2 cellular contexts compared by ENCODE assay signal in genomic region chr12:15823360-15824128, GRCh38.
TF ChIP-seq lines count a peak whose summit lies in the region.

No MANE protein-coding gene starts in this region.

TF ChIP-seq in WTC11, 78 proteins besides CTCF, POLR2A, EP300 and RAD21 (continued from another document):
- no peak for TF ChIP-seq ZNF532 (CRISPR knock-in tag; IDR thresholded peaks at IDR 0.05; ENCODE audit: borderline replicate concordance)
- TF ChIP-seq TCF7 (CRISPR knock-in tag; IDR thresholded peaks at IDR 0.05; ENCODE audit: low read depth), result no peak

TF ChIP-seq in liver, 16 proteins besides CTCF, POLR2A, EP300 and RAD21 (continued from another document):
- peak; percentile 68 for TF ChIP-seq ZBTB33 (IDR thresholded peaks at IDR 0.05)
- TF ChIP-seq MAX (IDR thresholded peaks at IDR 0.05), result no peak
- peak in 1 of 2 donors; percentile 48 for TF ChIP-seq JUND (IDR thresholded peaks at IDR 0.05)
- peak; percentile 48 for TF ChIP-seq SP1 (IDR thresholded peaks at IDR 0.05)
- TF ChIP-seq HNF4A (conservative IDR thresholded peaks at IDR 0.05), result peak; percentile 66 to 70
- TF ChIP-seq FOXA2 (IDR thresholded peaks at IDR 0.05), result peak; percentile 99
- peak; percentile 43 to 61 for TF ChIP-seq RXRA (IDR thresholded peaks at IDR 0.05)
- TF ChIP-seq EGR1 (IDR thresholded peaks at IDR 0.05; ENCODE audit: low read depth in 2 of 2), result no peak
- TF ChIP-seq YY1 (IDR thresholded peaks at IDR 0.05), result peak; percentile 46
- TF ChIP-seq REST (IDR thresholded peaks at IDR 0.05), result no peak
- TF ChIP-seq GABPA (IDR thresholded peaks at IDR 0.05 in 1 of 2, conservative IDR thresholded peaks at IDR 0.05 in 1 of 2), result no peak
- peak; percentile 98 for TF ChIP-seq FOXA1 (IDR thresholded peaks at IDR 0.05)
